In the genomic region with DNA sequence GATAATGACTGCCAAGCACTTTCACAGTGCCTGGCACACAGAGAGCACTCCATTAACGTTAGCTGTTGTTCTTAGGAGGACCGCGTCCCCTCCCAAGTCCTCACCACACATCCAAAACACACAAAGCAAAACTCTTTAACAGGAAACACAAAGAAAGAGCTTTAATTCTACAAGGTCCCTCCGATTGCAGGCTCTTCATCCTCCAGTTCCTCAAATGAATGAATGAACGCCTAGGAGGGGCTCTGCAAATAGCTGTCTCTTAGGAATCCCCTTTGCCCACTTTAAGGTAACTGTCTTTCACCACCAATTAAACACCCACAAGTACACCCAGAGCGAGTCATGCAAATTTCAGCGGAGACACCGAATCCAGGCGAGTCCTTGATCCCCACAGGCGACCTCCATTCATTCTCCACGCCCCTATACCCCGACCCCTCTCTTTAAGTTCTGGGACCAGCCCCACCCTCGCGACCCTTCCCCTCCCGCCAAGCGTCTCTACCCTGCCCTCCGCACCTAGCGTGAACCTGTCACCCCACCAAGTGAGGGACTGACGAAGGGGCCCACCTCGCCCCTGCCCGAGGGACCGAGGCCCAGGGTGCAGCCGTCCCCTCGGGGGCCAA, we compare ENCODE assay signal across 8 cellular contexts. TPM values are rescaled to one million over a fixed set of nuclear protein-coding genes. Genes with fewer than 3 reads are reported as not detected.
DNase-seq lines count a peak whose midpoint lies in the region; ATAC-seq, FAIRE-seq and TF ChIP-seq lines count a peak whose summit lies in the region.

No MANE protein-coding gene starts in this region.

- H3K27ac ChIP-seq in Peyer's patch, result peak overlapping the region; percentile 88 to 98 (median 94)
- peak overlapping the region; percentile 100 for H3K27ac ChIP-seq in H1 (ENCODE audit: low read depth, low read length)

- TF ChIP-seq CTCF in Peyer's patch (IDR thresholded peaks at IDR 0.05), result no peak
- no peak for TF ChIP-seq CTCF in H1 (IDR thresholded peaks at IDR 0.05; ENCODE audit: control extremely low read depth in 1 of 3, insufficient read depth in 1 of 3, low read depth in 1 of 3, low read length in 3 of 3)
- TF ChIP-seq CTCF in nephron (IDR thresholded peaks at IDR 0.05; ENCODE audit: unreplicated experiment in 3 of 3), result no peak

- H3K23ac ChIP-seq in H1 (ENCODE audit: insufficient read length), result no peak overlapping the region

- no peak overlapping the region for H4K91ac ChIP-seq in H1 (replicated peaks; ENCODE audit: insufficient read length, low read length)

- H2BK20ac ChIP-seq in H1 (ENCODE audit: low read length), result no peak overlapping the region

- H3K27me3 ChIP-seq in HAP-1 (ENCODE audit: low read depth) (no peaks in the 10 kb centered on the region), Peyer's patch (no peaks in the 10 kb centered on the region), H1 (replicated peaks in 1 of 4; ENCODE audit: control insufficient read depth in 3 of 4, extremely low read depth in 1 of 4, insufficient read depth in 3 of 4, low read length in 3 of 4) (no peaks in the 10 kb centered on the region)

- no peak for TF ChIP-seq EP300 in H1 (IDR thresholded peaks at IDR 0.05; ENCODE audit: borderline replicate concordance in 1 of 2, low read depth in 2 of 2, low read length in 2 of 2)

- no peak for ATAC-seq in HG03196 (IDR thresholded peaks at IDR 0.05; ENCODE audit: unreplicated experiment)

- peak in 1 of 2 experiments; percentile 13 for DNase-seq in HAP-1 (ENCODE audit: low spot score in 2 of 2)
- DNase-seq in Peyer's patch, result no peak
- no peak for DNase-seq in H1 (ENCODE audit: low read depth in 1 of 2, low spot score in 2 of 2)
- DNase-seq in GM12892 (ENCODE audit: insufficient read length), result no peak
- no peak for DNase-seq in frontal cortex (ENCODE audit: low spot score in 2 of 2)

- TF ChIP-seq RAD21 in H1 (IDR thresholded peaks at IDR 0.05 in 1 of 2, conservative IDR thresholded peaks at IDR 0.05 in 1 of 2; ENCODE audit: low read depth in 2 of 2, low read length in 2 of 2), result no peak

- no peaks in the 10 kb centered on the region for H3K36me3 ChIP-seq in HAP-1 (replicated peaks)
- H3K36me3 ChIP-seq in Peyer's patch, result no peaks in the 10 kb centered on the region
- no peaks in the 10 kb centered on the region for H3K36me3 ChIP-seq in H1 (ENCODE audit: control insufficient read depth in 2 of 4, insufficient read depth in 4 of 4, low read length in 3 of 4)

- no peak overlapping the region for H3K14ac ChIP-seq in H1 (ENCODE audit: insufficient read length)

- no peak overlapping the region for H3K56ac ChIP-seq in H1 (replicated peaks; ENCODE audit: insufficient read length, low read depth, low read length)

- H3K9me3 Mint-ChIP-seq in nephron, result no peaks in the 10 kb centered on the region

- in situ Hi-C loops in HAP-1 (cut with MboI; ENCODE audit: low sequenced_read_pairs), result no loop called here

- peak overlapping the region; percentile 84 to 92 for H3K4me2 ChIP-seq in H1 (ENCODE audit: insufficient read depth in 1 of 2, low read depth in 2 of 2, low read length in 2 of 2)

- H3K4me1 Mint-ChIP-seq in nephron, result peaks cover 57% of the 10 kb centered on the region

- H4K8ac ChIP-seq in H1 (ENCODE audit: extremely low read depth, insufficient read depth, low read length), result peak overlapping the region; percentile 98

- no peak overlapping the region for H2AK5ac ChIP-seq in H1 (ENCODE audit: low read depth, low read length)

- H3K79me2 ChIP-seq in H1 (ENCODE audit: control insufficient read depth in 1 of 2, insufficient read depth in 2 of 2, low read length in 2 of 2), result peaks cover 12 to 53% of the 10 kb centered on the region in 2 experiments

- POLR2A ChIA-PET in H1 (lab: Charles Lee; ENCODE audit: partially characterized antibody), result interaction anchor here (0.9 to 2.2 kb wide), 9 partner anchors 9 to 274 kb away, joined by 3 to 12 read pairs (median 4); a partner anchor contains a TSS

- no peaks in the 10 kb centered on the region for H3K36me3 Mint-ChIP-seq in nephron (ENCODE audit: low read depth)

- no peak for FAIRE-seq in H1 (lab: Jason Lieb, UNC)
- no peak for FAIRE-seq in GM12892 (lab: Jason Lieb, UNC)
- no peak for FAIRE-seq in frontal cortex (lab: Jason Lieb, UNC)

- no peaks in the 10 kb centered on the region for H3K27me3 Mint-ChIP-seq in nephron (ENCODE audit: low read depth)

- peak overlapping the region; percentile 65 to 97 (median 94) for H3K9ac ChIP-seq in H1 (replicated peaks in 1 of 4; ENCODE audit: extremely low read depth in 1 of 4, low read depth in 3 of 4, low read length in 3 of 4)

- no peak overlapping the region for H2BK15ac ChIP-seq in H1 (ENCODE audit: low read length)

- H3K9me3 ChIP-seq in HAP-1 (no peaks in the 10 kb centered on the region), Peyer's patch (no peaks in the 10 kb centered on the region), H1 (ENCODE audit: insufficient read depth in 2 of 2, low read depth in 1 of 2, low read length in 1 of 2) (no peaks in the 10 kb centered on the region)

- H2BK12ac ChIP-seq in H1 (ENCODE audit: low read depth, low read length), result no peak overlapping the region; the same call in 1 of the 2 replicates

- H2BK5ac ChIP-seq in H1 (ENCODE audit: low read depth, low read length), result peak overlapping the region; percentile 97

- H3K4me3 Mint-ChIP-seq in nephron, result peak overlapping the region; percentile 97 to 98 (median 97)

- no peak overlapping the region for H2AFZ ChIP-seq in H1 (ENCODE audit: low read length)

- H4K20me1 ChIP-seq in H1 (replicated peaks in 1 of 2; ENCODE audit: control insufficient read depth in 1 of 2, insufficient read depth in 2 of 2, low read length in 2 of 2), result peaks cover 0 to 4% of the 10 kb centered on the region in 2 experiments

- H3K27ac Mint-ChIP-seq in nephron, result peak overlapping the region; percentile 93 to 99 (median 97)

- TF ChIP-seq POLR2A in Peyer's patch (IDR thresholded peaks at IDR 0.05) (no peak), H1 (IDR thresholded peaks at IDR 0.05; ENCODE audit: control extremely low read depth in 1 of 2, low read depth in 2 of 2, low read length in 2 of 2) (no peak), GM12892 (IDR thresholded peaks at IDR 0.05; ENCODE audit: low read depth, low read length) (no peak)

- H3K4me1 ChIP-seq in HAP-1, result peaks cover 22% of the 10 kb centered on the region
- peaks cover 0 to 22% (median 0%) of the 10 kb centered on the region in 4 donors for H3K4me1 ChIP-seq in Peyer's patch
- peaks cover 4 to 14% (median 9%) of the 10 kb centered on the region in 4 experiments for H3K4me1 ChIP-seq in H1 (replicated peaks in 1 of 4; ENCODE audit: control insufficient read depth in 3 of 4, insufficient read depth in 4 of 4, low read length in 3 of 4)

- H4K5ac ChIP-seq in H1 (ENCODE audit: insufficient read length, low read depth, low read length), result no peak overlapping the region

- H3K79me1 ChIP-seq in H1 (ENCODE audit: low read depth, low read length), result peaks cover 5% of the 10 kb centered on the region

- peak overlapping the region; percentile 91; the same call in 1 of the 2 replicates for H3K18ac ChIP-seq in H1 (ENCODE audit: extremely low read depth, low read length)

- no peak overlapping the region for H3K4ac ChIP-seq in H1 (replicated peaks; ENCODE audit: insufficient read length, low read depth, low read length)

- peaks cover 7% of the 10 kb centered on the region; the same call in 1 of the 2 replicates for H3K23me2 ChIP-seq in H1 (ENCODE audit: low read depth, low read length)

- WGBS in H1 (ENCODE audit: extremely low coverage in 1 of 2, insufficient coverage in 1 of 2, insufficient read length in 1 of 2, insufficient replicate concordance in 2 of 2, low coverage in 1 of 2, low lambda C conversion rate in 2 of 2, missing lambda C conversion rate in 1 of 2), 2 experiments, result 6% methylated on average over 20 of the region's 24 CpGs; no CpG with 5 or more reads in 1 of the 2 experiments

- no peak overlapping the region for H2BK120ac ChIP-seq in H1 (replicated peaks; ENCODE audit: low read depth, low read length)

- H3K4me3 ChIP-seq in GM08714 (ENCODE audit: low read length) (peak overlapping the region; percentile 83), HAP-1 (peak overlapping the region; percentile 99), Peyer's patch (peak overlapping the region; percentile 72 to 97 (median 93)), H1 (ENCODE audit: extremely low read depth in 1 of 4, insufficient read depth in 2 of 4, low read depth in 3 of 4, low read length in 4 of 4) (peak overlapping the region; percentile 91 to 95 (median 92))

- CTCF ChIA-PET in H1 (lab: Charles Lee; ENCODE audit: partially characterized antibody), result interaction anchor here (0.9 to 3.7 kb wide), 2 partner anchors 41 to 61 kb away, joined by 3 to 14 read pairs; no protein-coding TSS in a partner anchor

TF ChIP-seq in H1, 55 proteins besides CTCF, POLR2A, EP300 and RAD21:
- TF ChIP-seq KDM1A (IDR thresholded peaks at IDR 0.05; ENCODE audit: borderline replicate concordance, low read length) (no peak), MAFK (IDR thresholded peaks at IDR 0.05; ENCODE audit: low read depth, low read length) (no peak)

RNA-seq across cellular contexts. Expression of a gene that starts 0.6 kb away (rescaled TPM):
- total RNA-seq in Peyer's patch (100 to 1,000 TPM in 1 of 4 donors, 10 to 100 TPM in 3; 38.4 to 155 (median 81.6) TPM), frontal cortex (36.7 TPM)
- 39.1 and 46.0 TPM in 2 replicates for total RNA-seq in H1 (2021; fragmentation: NEBNext Ultra II Directional; extraction: Animal tissue kit (Norgen Biotek cat#: 25700))
- 36.2 and 37.2 TPM in 2 replicates for polyA plus RNA-seq in H1 (2011; rRNA removed)
- 32.4 TPM for polyA plus RNA-seq in H1 (2011; cell fraction: cytosol; rRNA removed)
- 106 TPM for polyA plus RNA-seq in H1 (2011; cell fraction: nucleus; rRNA removed)
- 22.0 to 28.6 TPM (median 27.4 TPM) in 4 replicates for polyA plus RNA-seq in H1 (2012, experiment 1 of 2)
- polyA plus RNA-seq in H1 (2012, experiment 2 of 2), result 5.3 TPM
- 22.7 TPM for polyA plus RNA-seq in H1 (2013, experiment 1 of 2)
- polyA plus RNA-seq in H1 (2013, experiment 2 of 2), result 19.1 TPM
- polyA minus RNA-seq in H1 (2011; rRNA and poly(A)+ RNA removed), result 125 and 138 TPM in 2 replicates
- 31.8 TPM for polyA minus RNA-seq in H1 (2011; cell fraction: cytosol; rRNA and poly(A)+ RNA removed)
- polyA minus RNA-seq in H1 (2011; cell fraction: nucleus; rRNA and poly(A)+ RNA removed), result 147 TPM
- polyA plus RNA-seq in GM12892 (2012; ENCODE audit: missing spikeins), result 17.0 TPM

RNA-seq across cellular contexts. Expression of a gene that starts 34.7 kb away (rescaled TPM):
- total RNA-seq in Peyer's patch, result 1 to 10 TPM in 2 of 4 donors, under 1 TPM in 1, not detected in 1; 0.88 to 2.7 (median 2.4) TPM
- 0.09 and 0.71 TPM in 2 replicates for total RNA-seq in H1 (2021; fragmentation: NEBNext Ultra II Directional; extraction: Animal tissue kit (Norgen Biotek cat#: 25700))
- polyA plus RNA-seq in H1 (2011; rRNA removed), result 0.11 and 0.20 TPM in 2 replicates
- polyA plus RNA-seq in H1 (2011; cell fraction: cytosol; rRNA removed), result 0.30 TPM
- polyA plus RNA-seq in H1 (2011; cell fraction: nucleus; rRNA removed), result 0.13 TPM
- polyA plus RNA-seq in H1 (2012, experiment 1 of 2), result 0.23 to 0.50 TPM (median 0.45 TPM) in 4 replicates
- polyA plus RNA-seq in H1 (2012, experiment 2 of 2), result 0.08 TPM
- 0.20 TPM for polyA plus RNA-seq in H1 (2013, experiment 1 of 2)
- 0.39 TPM for polyA plus RNA-seq in H1 (2013, experiment 2 of 2)
- polyA minus RNA-seq in H1 (2011; rRNA and poly(A)+ RNA removed), result 0.06 and 0.59 TPM in 2 replicates
- not detected for polyA minus RNA-seq in H1 (2011; cell fraction: cytosol; rRNA and poly(A)+ RNA removed)
- not detected for polyA minus RNA-seq in H1 (2011; cell fraction: nucleus; rRNA and poly(A)+ RNA removed)
- 0.21 TPM for polyA plus RNA-seq in GM12892 (2012; ENCODE audit: missing spikeins)
- 0.41 TPM for total RNA-seq in frontal cortex
